15 cellular contexts compared by ENCODE assay signal in genomic region chr20:10940941-10941340, GRCh38.
A peak's percentile ranks its signal among the peaks of the same experiment; 100 is the strongest.
DNase-seq lines count a peak whose midpoint lies in the region; ATAC-seq, FAIRE-seq and TF ChIP-seq lines count a peak whose summit lies in the region.
"Had no signal": no experiment of that assay in that cellular context is flagged by ENCODE, and none has a peak within 500 bp of the region (broad histone marks: within the 10 kb centered on the region; RNA-seq: fewer than 3 reads in every experiment).

No MANE protein-coding gene starts in this region.

- DNase-seq in GM12891 (ENCODE audit: insufficient read length, low spot score) (peak; percentile 20), NCI-H1105 (lab: John Stamatoyannopoulos, UW) (no peak), left colon (no peak)
- no peak for DNase-seq in stimulated activated naive CD8-positive, alpha-beta T cell treated with anti-CD3 and anti-CD28 coated beads, Interleukin-15, Interleukin-2, amounts not matched to agents 100 U/mL and 50 U/mL, for 24 hours
- DNase-seq in stimulated activated effector memory CD8-positive, alpha-beta T cell treated with anti-CD3 and anti-CD28 coated beads, Interleukin-12 subunit alpha, Interleukin-12 subunit beta, amount 100 ng/mL, for 72 hours (ENCODE audit: low spot score in 2 of 2), result no peak
- DNase-seq: activated CD4-positive, alpha-beta T cell treated with anti-CD3 and anti-CD28 coated beads, Interleukin-2, amount 50 U/mL, for 48 hours; activated naive CD4-positive, alpha-beta T cell treated with anti-CD3 and anti-CD28 coated beads, Interleukin-2, amount 10 ng/mL, durations not matched to agents 7 days and 5 days; immature natural killer cell; NCI-H524 treated with DMSO at 0.1 percent for 48 hours; SK-N-SH; small intestine had no signal

- no peak for TF ChIP-seq POLR2A in GM12891 (IDR thresholded peaks at IDR 0.05; ENCODE audit: low read depth, low read length)

- no peak overlapping the region for H3K4me3 Mint-ChIP-seq in stimulated activated effector memory CD8-positive, alpha-beta T cell treated with anti-CD3 and anti-CD28 coated beads, Interleukin-12 subunit alpha, Interleukin-12 subunit beta, amount 100 ng/mL, for 72 hours
- H3K4me3 Mint-ChIP-seq: activated naive CD4-positive, alpha-beta T cell treated with anti-CD3 and anti-CD28 coated beads, Interleukin-2, amount 10 ng/mL, durations not matched to agents 7 days and 5 days; immature natural killer cell had no signal

- intact Hi-C loops in left colon (cut with DNase I, micrococcal nuclease), result no loop called here

- FAIRE-seq in GM12891 (lab: Jason Lieb, UNC), result peak; percentile 83
- FAIRE-seq: small intestine had no signal

- peak; percentile 98 for ATAC-seq in GM19351 (IDR thresholded peaks at IDR 0.05; ENCODE audit: unreplicated experiment)
- peak; percentile 95 for ATAC-seq in HG02642 (IDR thresholded peaks at IDR 0.05; ENCODE audit: poor library complexity, unreplicated experiment)
- peak; percentile 99 for ATAC-seq in HG03354 (IDR thresholded peaks at IDR 0.05; ENCODE audit: poor library complexity, severe bottlenecking, unreplicated experiment)
- ATAC-seq in stimulated activated naive CD8-positive, alpha-beta T cell treated with anti-CD3 and anti-CD28 coated beads, Interleukin-15, Interleukin-2, amounts not matched to agents 100 U/mL and 50 U/mL, for 24 hours, result no peak
- no peak for ATAC-seq in left colon
- no peak for ATAC-seq in stimulated activated effector memory CD8-positive, alpha-beta T cell treated with anti-CD3 and anti-CD28 coated beads, Interleukin-12 subunit alpha, Interleukin-12 subunit beta, amount 100 ng/mL, for 72 hours
- ATAC-seq: HCT116 had no signal

- no peaks in the 10 kb centered on the region for H3K36me3 Mint-ChIP-seq in stimulated activated effector memory CD8-positive, alpha-beta T cell treated with anti-CD3 and anti-CD28 coated beads, Interleukin-12 subunit alpha, Interleukin-12 subunit beta, amount 100 ng/mL, for 72 hours
- H3K36me3 Mint-ChIP-seq: activated naive CD4-positive, alpha-beta T cell treated with anti-CD3 and anti-CD28 coated beads, Interleukin-2, amount 10 ng/mL, durations not matched to agents 7 days and 5 days had no signal

- peaks cover 14% of the 10 kb centered on the region for H3K9me3 Mint-ChIP-seq in stimulated activated effector memory CD8-positive, alpha-beta T cell treated with anti-CD3 and anti-CD28 coated beads, Interleukin-12 subunit alpha, Interleukin-12 subunit beta, amount 100 ng/mL, for 72 hours

- H3K27ac Mint-ChIP-seq in stimulated activated effector memory CD8-positive, alpha-beta T cell treated with anti-CD3 and anti-CD28 coated beads, Interleukin-12 subunit alpha, Interleukin-12 subunit beta, amount 100 ng/mL, for 72 hours, result no peak overlapping the region
- H3K27ac Mint-ChIP-seq: activated naive CD4-positive, alpha-beta T cell treated with anti-CD3 and anti-CD28 coated beads, Interleukin-2, amount 10 ng/mL, durations not matched to agents 7 days and 5 days; immature natural killer cell had no signal

- no peaks in the 10 kb centered on the region for H3K4me1 Mint-ChIP-seq in stimulated activated effector memory CD8-positive, alpha-beta T cell treated with anti-CD3 and anti-CD28 coated beads, Interleukin-12 subunit alpha, Interleukin-12 subunit beta, amount 100 ng/mL, for 72 hours
- H3K4me1 Mint-ChIP-seq: activated naive CD4-positive, alpha-beta T cell treated with anti-CD3 and anti-CD28 coated beads, Interleukin-2, amount 10 ng/mL, durations not matched to agents 7 days and 5 days; immature natural killer cell had no signal

TF ChIP-seq in GM12891, 5 proteins besides CTCF, POLR2A, EP300 and RAD21:
- TF ChIP-seq SPI1 (IDR thresholded peaks at IDR 0.05; ENCODE audit: low read depth, low read length), result peak; percentile 95
- TF ChIP-seq TAF1 (IDR thresholded peaks at IDR 0.05; ENCODE audit: low read depth, low read length), result no peak

Comparison
In these comparisons a context has a peak if more than half of its experiments do, and no peak if none do; other contexts are left out.
1. ATAC-seq: peak in GM19351 (single experiment), HG02642 (single experiment) and HG03354 (single experiment); none in stimulated activated naive CD8-positive, alpha-beta T cell treated with anti-CD3 and anti-CD28 coated beads, Interleukin-15, Interleukin-2, amounts not matched to agents 100 U/mL and 50 U/mL, for 24 hours (single experiment), left colon (single experiment) and stimulated activated effector memory CD8-positive, alpha-beta T cell treated with anti-CD3 and anti-CD28 coated beads, Interleukin-12 subunit alpha, Interleukin-12 subunit beta, amount 100 ng/mL, for 72 hours (single experiment).